In genomic region chr21:18951291-18952038, GRCh38 we compare ENCODE assay signal across 8 cellular contexts.
DNase-seq lines count a peak whose midpoint lies in the region; ATAC-seq and TF ChIP-seq lines count a peak whose summit lies in the region.

No MANE protein-coding gene starts in this region.

- H3K27ac Mint-ChIP-seq in endothelial cell (ENCODE audit: unreplicated experiment): no peak overlapping the region

- DNase-seq in NCI-H510A treated with DMSO at 0.1 percent for 48 hours (lab: John Stamatoyannopoulos, UW): peak; percentile 1
- no peak for DNase-seq in NCI-H510A (lab: John Stamatoyannopoulos, UW)
- peak; percentile 83 for DNase-seq in NCI-H524 treated with DMSO at 0.1 percent for 48 hours (lab: John Stamatoyannopoulos, UW)
- DNase-seq in endothelial cell (ENCODE audit: low spot score): peak; percentile 52
- DNase-seq in retinal pigment epithelial cell (ENCODE audit: low read depth): peak; percentile 27
- no peak for DNase-seq in GM10266 (ENCODE audit: extremely low spot score)

- H3K4me1 Mint-ChIP-seq in endothelial cell (ENCODE audit: unreplicated experiment): peaks cover 6% of the 10 kb centered on the region

- H3K27me3 Mint-ChIP-seq in endothelial cell (ENCODE audit: unreplicated experiment): no peaks in the 10 kb centered on the region

- H3K4me3 ChIP-seq in retinal pigment epithelial cell (ENCODE audit: low read length): no peak overlapping the region

- H3K4me3 Mint-ChIP-seq in endothelial cell (ENCODE audit: unreplicated experiment): no peak overlapping the region

- ATAC-seq in HG02885 (IDR thresholded peaks at IDR 0.05; ENCODE audit: poor library complexity, unreplicated experiment) (no peak), GM18502 (IDR thresholded peaks at IDR 0.05; ENCODE audit: poor library complexity, unreplicated experiment) (no peak)

- TF ChIP-seq CTCF in endothelial cell (IDR thresholded peaks at IDR 0.05; ENCODE audit: unreplicated experiment): peak; percentile 63
- peak; percentile 59 for TF ChIP-seq CTCF in retinal pigment epithelial cell (conservative IDR thresholded peaks at IDR 0.05; ENCODE audit: low read depth, low read length)
- no peak for TF ChIP-seq CTCF in GM10266 (IDR thresholded peaks at IDR 0.05; ENCODE audit: control insufficient read depth, insufficient read depth, low read depth, missing control alignments)

- no peaks in the 10 kb centered on the region for H3K36me3 Mint-ChIP-seq in endothelial cell (ENCODE audit: low read depth, unreplicated experiment)

- no peaks in the 10 kb centered on the region for H3K9me3 Mint-ChIP-seq in endothelial cell (ENCODE audit: unreplicated experiment)

Comparison
In these comparisons a context has a peak if more than half of its experiments do, and no peak if none do; other contexts are left out.
1. DNase-seq: peak in NCI-H510A treated with DMSO at 0.1 percent for 48 hours (single experiment), NCI-H524 treated with DMSO at 0.1 percent for 48 hours (single experiment), endothelial cell (single experiment) and retinal pigment epithelial cell (single experiment); none in NCI-H510A (single experiment) and GM10266 (single experiment).